In genomic region chr15:29747837-29748417, GRCh38 we compare ENCODE assay signal across 9 cellular contexts.
DNase-seq lines count a peak whose midpoint lies in the region; ATAC-seq and TF ChIP-seq lines count a peak whose summit lies in the region.
"Had no signal": no experiment of that assay in that cellular context is flagged by ENCODE, and none has a peak within 500 bp of the region (broad histone marks: within the 10 kb centered on the region; RNA-seq: fewer than 3 reads in every experiment).

No MANE protein-coding gene starts in this region.

- no peak overlapping the region for H3K27ac Mint-ChIP-seq in glutamatergic neuron (ENCODE audit: unreplicated experiment)

- 0 out of 2 replicates have a peak, but pooled peaks cover 3% of the 10 kb centered on the region for H4K20me1 ChIP-seq in SU-DHL-6 (ENCODE audit: low read depth, low read length)

- H3K4me3 ChIP-seq in heart left ventricle (no peak overlapping the region), right cardiac atrium (ENCODE audit: low read length) (no peak overlapping the region), SU-DHL-6 (ENCODE audit: insufficient read depth, low read length, poor library complexity, severe bottlenecking) (no peak overlapping the region)

- no peaks in the 10 kb centered on the region for H3F3A ChIP-seq in SU-DHL-6 (ENCODE audit: insufficient read depth)

- intact Hi-C loops in heart left ventricle (cut with DNase I) (loop anchor here in 9 of 10 donors (2.0 to 5.0 kb wide), 5 partner anchors 69 to 179 kb away; partner anchors contain the start of gene TJP1 (in 2 of the 9)), right cardiac atrium (cut with DNase I) (loop anchor here in 2 of 4 donors (10.0 kb wide), 2 partner anchors 53 to 177 kb away; no protein-coding TSS in a partner anchor)

- peaks cover 0 to 15% (median 6%) of the 10 kb centered on the region in 12 donors for H3K4me1 ChIP-seq in heart left ventricle
- no peaks in the 10 kb centered on the region for H3K4me1 ChIP-seq in right cardiac atrium (ENCODE audit: control insufficient read depth, insufficient read depth, low read length)

- H3K9me3 Mint-ChIP-seq in glutamatergic neuron (ENCODE audit: unreplicated experiment) = no peaks in the 10 kb centered on the region

- DNase-seq in heart left ventricle (no peak), right cardiac atrium (no peak), glutamatergic neuron (no peak), hypothalamus (lab: John Stamatoyannopoulos, UW) (no peak), occipital lobe (lab: John Stamatoyannopoulos, UW) (no peak), NCI-H82 (lab: John Stamatoyannopoulos, UW) (no peak)
- DNase-seq: activated naive CD4-positive, alpha-beta T cell had no signal

- WGBS in heart left ventricle, 4 donors = 51 to 72% (median 57%) methylated on average over 3 of the region's 3 CpGs
- WGBS in right cardiac atrium = 48% methylated on average over 3 of the region's 3 CpGs

- peaks cover 6% of the 10 kb centered on the region for H3K4me1 Mint-ChIP-seq in glutamatergic neuron (ENCODE audit: low read depth, unreplicated experiment)

- H3K79me2 ChIP-seq in SU-DHL-6 (ENCODE audit: insufficient read depth, low read length) = no peaks in the 10 kb centered on the region

- no peak overlapping the region for H2AFZ ChIP-seq in SU-DHL-6 (ENCODE audit: low read depth, low read length, severe bottlenecking)

- H3K27ac ChIP-seq in heart left ventricle (no peak overlapping the region), right cardiac atrium (ENCODE audit: low read length) (no peak overlapping the region), SU-DHL-6 (ENCODE audit: low read depth, low read length) (no peak overlapping the region)

- peaks cover 2% of the 10 kb centered on the region for H3K27me3 Mint-ChIP-seq in glutamatergic neuron (ENCODE audit: unreplicated experiment)

- no peak overlapping the region for H3K4me3 Mint-ChIP-seq in glutamatergic neuron (ENCODE audit: unreplicated experiment)

- no peak for ATAC-seq in heart left ventricle
- no peak for ATAC-seq in right cardiac atrium
- no peak for ATAC-seq in GM18498 (IDR thresholded peaks at IDR 0.05; ENCODE audit: unreplicated experiment)

- TF ChIP-seq CTCF in heart left ventricle (IDR thresholded peaks at IDR 0.05) = peak in 11 of 12 donors; percentile 26 to 67 (median 50)
- TF ChIP-seq CTCF in SU-DHL-6 (IDR thresholded peaks at IDR 0.05; ENCODE audit: insufficient read depth, low read length, poor library complexity, severe bottlenecking) = peak; percentile 15
- peak; percentile 36 for TF ChIP-seq CTCF in glutamatergic neuron (IDR thresholded peaks at IDR 0.05; ENCODE audit: partially characterized antibody, unreplicated experiment)

- no peak overlapping the region for H3K4me2 ChIP-seq in SU-DHL-6 (ENCODE audit: low read depth, low read length, poor library complexity, severe bottlenecking)

- no peak for TF ChIP-seq POLR2A in heart left ventricle (IDR thresholded peaks at IDR 0.05)

- no peaks in the 10 kb centered on the region for H3K9me3 ChIP-seq in heart left ventricle
- H3K9me3 ChIP-seq in right cardiac atrium (ENCODE audit: control insufficient read depth, low read length) = no peaks in the 10 kb centered on the region
- no peaks in the 10 kb centered on the region for H3K9me3 ChIP-seq in SU-DHL-6 (ENCODE audit: insufficient read depth, low read length)

- no peaks in the 10 kb centered on the region for H3K27me3 ChIP-seq in heart left ventricle
- H3K27me3 ChIP-seq in right cardiac atrium (ENCODE audit: control insufficient read depth, insufficient read depth) = no peaks in the 10 kb centered on the region
- no peaks in the 10 kb centered on the region for H3K27me3 ChIP-seq in SU-DHL-6 (ENCODE audit: low read length)

- H3K36me3 ChIP-seq in heart left ventricle (peaks cover 0 to 62% (median 5%) of the 10 kb centered on the region in 9 donors), SU-DHL-6 (ENCODE audit: low read length) (no peaks in the 10 kb centered on the region)

- H3K9ac ChIP-seq in SU-DHL-6 (ENCODE audit: low read length) = no peak overlapping the region

- no peaks in the 10 kb centered on the region for H3K36me3 Mint-ChIP-seq in glutamatergic neuron (ENCODE audit: unreplicated experiment)

- no peaks in the 10 kb centered on the region for H3K9me2 ChIP-seq in SU-DHL-6 (replicated peaks; ENCODE audit: insufficient read depth, low read length)
